In the genomic region with DNA sequence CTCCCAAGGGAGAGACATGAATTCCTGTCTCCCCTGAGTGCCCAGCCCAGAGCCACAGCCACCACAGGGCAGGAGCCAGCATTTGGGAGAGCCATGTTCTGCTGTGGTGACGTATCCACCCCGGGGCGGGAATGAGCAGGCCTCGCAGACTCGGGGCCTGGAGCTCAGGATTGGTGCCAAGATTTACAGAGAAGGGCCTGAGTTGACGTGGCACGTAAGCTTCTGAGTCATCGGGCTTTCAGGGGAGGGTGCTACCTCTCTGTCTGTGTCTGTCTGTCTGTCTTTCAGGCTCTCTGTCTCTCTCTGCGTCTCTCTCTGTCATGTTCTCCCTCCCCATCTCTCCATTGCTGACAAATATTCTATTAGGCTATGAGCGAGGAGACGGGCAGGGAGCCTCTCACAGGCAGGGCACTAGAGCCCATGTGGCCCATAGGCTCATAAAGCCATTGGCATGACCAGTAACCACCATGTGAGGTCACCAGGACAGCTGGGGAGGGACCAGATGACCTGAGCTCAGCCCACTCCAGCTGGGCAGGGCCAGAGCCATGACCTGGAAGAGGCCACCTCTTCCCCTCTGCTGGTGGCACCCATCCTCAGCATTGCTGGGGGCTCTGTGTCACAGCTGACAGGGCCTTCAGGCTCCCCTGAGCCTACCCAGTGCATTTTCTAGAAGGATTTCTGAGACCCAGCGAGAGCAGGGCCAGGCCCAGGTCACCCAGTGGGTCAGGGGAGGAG, we compare ENCODE assay signal across 9 cellular contexts.
A peak's percentile ranks its signal among the peaks of the same experiment; 100 is the strongest.
DNase-seq lines count a peak whose midpoint lies in the region; ATAC-seq and TF ChIP-seq lines count a peak whose summit lies in the region.
"Had no signal": no experiment of that assay in that cellular context is flagged by ENCODE, and none has a peak within 500 bp of the region (broad histone marks: within the 10 kb centered on the region; RNA-seq: fewer than 3 reads in every experiment).

No MANE protein-coding gene starts in this region.

- ATAC-seq in lung (ENCODE audit: insufficient read depth, low FRiP score): peak; percentile 48
- ATAC-seq in HG03025 (IDR thresholded peaks at IDR 0.05; ENCODE audit: low FRiP score, unreplicated experiment): no peak
- no peak for ATAC-seq in GM21717 (IDR thresholded peaks at IDR 0.05; ENCODE audit: unreplicated experiment)

- H3K9me3 ChIP-seq in lung (ENCODE audit: control insufficient read depth in 2 of 2, insufficient read depth in 1 of 2, low read length in 1 of 2): no peaks in the 10 kb centered on the region

- H2AFZ ChIP-seq in ACC112 (ENCODE audit: low read length, unreplicated experiment): no peak overlapping the region

- no peaks in the 10 kb centered on the region for H3K79me2 ChIP-seq in ACC112 (ENCODE audit: control insufficient read depth, insufficient read depth, low read length, unreplicated experiment)

- 57 to 76% methylated on average over 12 of the region's 12 CpGs for WGBS in lung, 2 donors

- peak; percentile 96 for DNase-seq in HT1080 (ENCODE audit: low read depth)
- peak; percentile 95 to 98 for DNase-seq in cardiac fibroblast (ENCODE audit: low read depth in 2 of 2)
- peak; percentile 81 for DNase-seq in lung (ENCODE audit: low spot score)
- no peak for DNase-seq in activated gamma-delta T cell treated with Interleukin-2 at 50 U/mL for 16 hours
- DNase-seq in NCI-H146 treated with DMSO at 0.1 percent for 48 hours (lab: John Stamatoyannopoulos, UW; ENCODE audit: unreplicated experiment): no peak

- no peak overlapping the region for H3K4me3 ChIP-seq in ACC112 (ENCODE audit: low read depth, low read length)
- no peak overlapping the region for H3K4me3 ChIP-seq in cardiac fibroblast (replicated peaks in 1 of 2; ENCODE audit: low read depth in 2 of 2, low read length in 2 of 2)
- no peak overlapping the region for H3K4me3 ChIP-seq in lung

- peaks cover 35% of the 10 kb centered on the region for H3K4me1 ChIP-seq in ACC112 (ENCODE audit: control insufficient read depth, insufficient read depth, low read length, unreplicated experiment)
- peaks cover 0 to 19% of the 10 kb centered on the region in 2 donors for H3K4me1 ChIP-seq in lung (ENCODE audit: control insufficient read depth in 2 of 2, insufficient read depth in 2 of 2, low read length in 2 of 2)

- H3K36me3 ChIP-seq in ACC112 (ENCODE audit: insufficient read depth, low read length) (no peaks in the 10 kb centered on the region), lung (ENCODE audit: control insufficient read depth in 2 of 2, insufficient read depth in 2 of 2, low read length in 2 of 2) (no peaks in the 10 kb centered on the region)

- H3K27me3 ChIP-seq in ACC112 (ENCODE audit: insufficient read depth, low read length): no peaks in the 10 kb centered on the region
- H3K27me3 ChIP-seq in lung (ENCODE audit: control insufficient read depth, insufficient read depth): no peaks in the 10 kb centered on the region

- TF ChIP-seq CTCF in cardiac fibroblast (IDR thresholded peaks at IDR 0.05; ENCODE audit: low read depth, low read length): no peak
- no peak for TF ChIP-seq CTCF in lung (IDR thresholded peaks at IDR 0.05; ENCODE audit: control extremely low read depth, extremely low read depth)

- H3K27ac ChIP-seq in ACC112 (ENCODE audit: low read depth, low read length): peak overlapping the region; percentile 83
- peak overlapping the region; percentile 21 to 42 for H3K27ac ChIP-seq in lung (ENCODE audit: low read depth in 1 of 2, low read length in 1 of 2)
- H3K27ac ChIP-seq: KMS-11 had no signal

Comparison
In these comparisons a context has a peak if more than half of its experiments do, and no peak if none do; other contexts are left out.
1. DNase-seq: peak in HT1080 (single experiment), cardiac fibroblast (2 of 2) and lung (single experiment); none in activated gamma-delta T cell treated with Interleukin-2 at 50 U/mL for 16 hours (single experiment) and NCI-H146 treated with DMSO at 0.1 percent for 48 hours (single experiment).